9 cellular contexts compared by ENCODE assay signal in the genomic region with DNA sequence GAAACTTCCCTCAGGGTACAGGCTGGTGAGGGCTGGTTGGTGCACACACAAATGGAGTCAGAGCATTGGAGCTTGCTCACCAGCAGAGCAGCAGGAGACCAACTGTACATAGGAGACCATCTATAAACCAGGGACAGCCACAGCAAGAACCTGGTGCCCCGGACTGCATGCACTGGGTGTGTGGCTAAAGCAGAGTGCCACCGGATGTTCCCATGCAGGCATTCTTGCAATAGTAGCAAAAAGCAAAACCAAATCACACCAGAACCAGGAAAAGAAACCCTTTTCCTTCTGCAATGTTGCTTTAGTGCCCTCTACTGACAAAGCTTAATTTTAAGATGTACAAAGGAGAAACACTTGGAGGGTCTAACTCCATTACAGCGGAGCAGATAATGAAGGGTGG.
A peak's percentile ranks its signal among the peaks of the same experiment; 100 is the strongest.
DNase-seq lines count a peak whose midpoint lies in the region; ATAC-seq, FAIRE-seq and TF ChIP-seq lines count a peak whose summit lies in the region.
"Had no signal": no experiment of that assay in that cellular context is flagged by ENCODE, and none has a peak within 500 bp of the region (broad histone marks: within the 10 kb centered on the region; RNA-seq: fewer than 3 reads in every experiment).

No MANE protein-coding gene starts in this region.

- H2AFZ ChIP-seq in OCI-LY3 (ENCODE audit: low read depth, low read length), result peak overlapping the region; percentile 70

- H3K4me3 ChIP-seq in heart right ventricle (no peak overlapping the region), right atrium auricular region (no peak overlapping the region), OCI-LY3 (ENCODE audit: low read length) (peak overlapping the region; percentile 71), Peyer's patch (no peak overlapping the region), colonic mucosa (no peak overlapping the region)

- TF ChIP-seq CTCF in heart right ventricle (IDR thresholded peaks at IDR 0.05), result peak in 7 of 9 donors; percentile 16 to 72 (median 29)
- peak in 1 of 2 donors; percentile 47 for TF ChIP-seq CTCF in right atrium auricular region (IDR thresholded peaks at IDR 0.05)
- TF ChIP-seq CTCF in OCI-LY3 (IDR thresholded peaks at IDR 0.05; ENCODE audit: low read depth, low read length), result peak; percentile 85
- peak in 2 of 6 experiments; percentile 15 to 28 for TF ChIP-seq CTCF in Peyer's patch (IDR thresholded peaks at IDR 0.05)
- TF ChIP-seq CTCF in colonic mucosa (IDR thresholded peaks at IDR 0.05), result no peak

- peak overlapping the region; percentile 33 for H3K9ac ChIP-seq in OCI-LY3 (ENCODE audit: low read length)
- no peak overlapping the region for H3K9ac ChIP-seq in colonic mucosa (ENCODE audit: low read depth in 2 of 2, low read length in 2 of 2)

- H3K4me2 ChIP-seq in OCI-LY3 (ENCODE audit: low read length), result peak overlapping the region; percentile 67

- H3K4me1 ChIP-seq in heart right ventricle, result no peaks in the 10 kb centered on the region
- no peaks in the 10 kb centered on the region for H3K4me1 ChIP-seq in right atrium auricular region
- peaks cover 15% of the 10 kb centered on the region for H3K4me1 ChIP-seq in OCI-LY3 (ENCODE audit: low read length)
- H3K4me1 ChIP-seq in Peyer's patch, result no peaks in the 10 kb centered on the region
- H3K4me1 ChIP-seq in colonic mucosa, result no peaks in the 10 kb centered on the region

- TF ChIP-seq POLR2A in Peyer's patch (IDR thresholded peaks at IDR 0.05), result no peak

- WGBS in heart right ventricle, 2 donors, result 40 to 47% methylated on average over 3 of the region's 3 CpGs

- no peaks in the 10 kb centered on the region for H3K79me2 ChIP-seq in OCI-LY3 (ENCODE audit: low read length)

- intact Hi-C loops in heart right ventricle (cut with DNase I), result loop anchor here in 1 of 10 donors (10.0 kb wide), 1 partner anchor 94 kb away; no protein-coding TSS in a partner anchor
- intact Hi-C loops in colonic mucosa (cut with DNase I), result no loop called here

- DNase-seq in heart right ventricle, result no peak
- DNase-seq in right atrium auricular region (ENCODE audit: low spot score), result no peak
- peak; percentile 17 for DNase-seq in hepatic stellate cell (ENCODE audit: low spot score)
- DNase-seq in urothelium cell line (ENCODE audit: low spot score), result peak; percentile 34
- no peak for DNase-seq in NCI-H1417 treated with DMSO at 0.1 percent for 48 hours (lab: John Stamatoyannopoulos, UW)
- no peak for DNase-seq in Peyer's patch
- no peak for DNase-seq in colonic mucosa

- H3K9me3 ChIP-seq in heart right ventricle (no peaks in the 10 kb centered on the region), right atrium auricular region (no peaks in the 10 kb centered on the region), OCI-LY3 (ENCODE audit: insufficient read depth, low read length) (no peaks in the 10 kb centered on the region), Peyer's patch (no peaks in the 10 kb centered on the region), colonic mucosa (no peaks in the 10 kb centered on the region)

- FAIRE-seq in urothelium cell line (lab: Jason Lieb, UNC), result peak; percentile 30
- FAIRE-seq: keratinocyte had no signal

- ATAC-seq in heart right ventricle, result no peak

- H3K27ac ChIP-seq in heart right ventricle (no peak overlapping the region), right atrium auricular region (no peak overlapping the region), OCI-LY3 (ENCODE audit: low read length) (no peak overlapping the region), Peyer's patch (no peak overlapping the region), colonic mucosa (no peak overlapping the region)

- H3K27me3 ChIP-seq in heart right ventricle (peaks cover 0 to 4% (median 0%) of the 10 kb centered on the region in 7 donors), right atrium auricular region (no peaks in the 10 kb centered on the region), OCI-LY3 (ENCODE audit: low read depth, low read length) (no peaks in the 10 kb centered on the region), Peyer's patch (no peaks in the 10 kb centered on the region), colonic mucosa (no peaks in the 10 kb centered on the region)

- H3K36me3 ChIP-seq in heart right ventricle (no peaks in the 10 kb centered on the region), right atrium auricular region (no peaks in the 10 kb centered on the region), OCI-LY3 (replicated peaks; ENCODE audit: low read depth, low read length) (no peaks in the 10 kb centered on the region), Peyer's patch (no peaks in the 10 kb centered on the region), colonic mucosa (no peaks in the 10 kb centered on the region)

- H4K20me1 ChIP-seq in OCI-LY3 (ENCODE audit: insufficient read depth, low read length), result no peaks in the 10 kb centered on the region

Comparison
In these comparisons a context has a peak if more than half of its experiments do, and no peak if none do; other contexts are left out.
1. DNase-seq: peak in hepatic stellate cell (single experiment) and urothelium cell line (single experiment); none in heart right ventricle (0 of 2), right atrium auricular region (single experiment), NCI-H1417 treated with DMSO at 0.1 percent for 48 hours (single experiment), Peyer's patch (0 of 3) and colonic mucosa (single experiment).